In genomic region chr22:16819249-16819648, GRCh38 we compare ENCODE assay signal across 16 cellular contexts. TPM values are rescaled to one million over a fixed set of nuclear protein-coding genes. Genes with fewer than 3 reads are reported as not detected.
A peak's percentile ranks its signal among the peaks of the same experiment; 100 is the strongest.
DNase-seq lines count a peak whose midpoint lies in the region; ATAC-seq, FAIRE-seq and TF ChIP-seq lines count a peak whose summit lies in the region.
"Had no signal": no experiment of that assay in that cellular context is flagged by ENCODE, and none has a peak within 500 bp of the region (broad histone marks: within the 10 kb centered on the region; RNA-seq: fewer than 3 reads in every experiment).

No MANE protein-coding gene starts in this region.

- H2BK120ac ChIP-seq in H1 (replicated peaks; ENCODE audit: low read depth, low read length): no peak overlapping the region

- TF ChIP-seq POLR2A in H1 (IDR thresholded peaks at IDR 0.05; ENCODE audit: control extremely low read depth in 1 of 2, low read depth in 2 of 2, low read length in 2 of 2): no peak

- no peak overlapping the region for H4K5ac ChIP-seq in H1 (ENCODE audit: insufficient read length, low read depth, low read length)

- intact Hi-C loops in CD4-positive, alpha-beta T cell (cut with DNase I, micrococcal nuclease): no loop called here
- intact Hi-C loops in pancreas (cut with DNase I): no loop called here

- no peak overlapping the region for H3K27ac Mint-ChIP-seq in CD4-positive, alpha-beta T cell

- DNase-seq in AG20443 (ENCODE audit: low spot score) (peak; percentile 22), GM23248 (peak; percentile 68), NOMO-1 (lab: John Stamatoyannopoulos, UW; ENCODE audit: unreplicated experiment in 2 of 2) (peak; percentile 32 to 76), H1 (ENCODE audit: low read depth in 1 of 2, low spot score in 2 of 2) (no peak), omental fat pad (ENCODE audit: low spot score) (no peak), pancreas (no peak), NCI-H146 (lab: John Stamatoyannopoulos, UW) (no peak)
- no peak for DNase-seq in CD4-positive, alpha-beta T cell
- DNase-seq: DMS153, NCI-H1105, NCI-H187 treated with DMSO at 0.1 percent for 48 hours, NCI-H446, SJCRH30 had no signal

- H3K27me3 ChIP-seq in GM23248 (replicated peaks; ENCODE audit: insufficient read depth): no peaks in the 10 kb centered on the region
- no peaks in the 10 kb centered on the region for H3K27me3 ChIP-seq in H1 (replicated peaks in 1 of 4; ENCODE audit: control insufficient read depth in 3 of 4, extremely low read depth in 1 of 4, insufficient read depth in 3 of 4, low read length in 3 of 4)
- H3K27me3 ChIP-seq in CD4-positive, alpha-beta T cell (ENCODE audit: control insufficient read depth, insufficient read depth, low read length): peaks cover 4% of the 10 kb centered on the region
- H3K27me3 ChIP-seq in pancreas: no peaks in the 10 kb centered on the region
- H3K27me3 ChIP-seq: SJCRH30 had no signal

- H3K4me3 Mint-ChIP-seq in CD4-positive, alpha-beta T cell: no peak overlapping the region

- no peaks in the 10 kb centered on the region for H3K23me2 ChIP-seq in H1 (ENCODE audit: low read depth, low read length)

- CTCF ChIA-PET in H1 (lab: Charles Lee; ENCODE audit: partially characterized antibody): interaction anchor here (0.6 kb wide), 2 partner anchors 15 to 492 kb away, joined by 3 read pairs; no protein-coding TSS in a partner anchor
- CTCF ChIA-PET in CD4-positive, alpha-beta T cell (lab: Charles Lee): no interaction called here

- peaks cover 6% of the 10 kb centered on the region for H3K4me1 Mint-ChIP-seq in CD4-positive, alpha-beta T cell (ENCODE audit: low read depth)

- peaks cover 7% of the 10 kb centered on the region for H3K27me3 Mint-ChIP-seq in CD4-positive, alpha-beta T cell

- no peak overlapping the region for H3K4ac ChIP-seq in H1 (replicated peaks; ENCODE audit: insufficient read length, low read depth, low read length)

- TF ChIP-seq CTCF in H1 (IDR thresholded peaks at IDR 0.05; ENCODE audit: control extremely low read depth in 1 of 3, insufficient read depth in 1 of 3, low read depth in 1 of 3, low read length in 3 of 3): no peak
- no peak for TF ChIP-seq CTCF in omental fat pad (IDR thresholded peaks at IDR 0.05)
- no peak for TF ChIP-seq CTCF in CD4-positive, alpha-beta T cell (IDR thresholded peaks at IDR 0.05)
- no peak for TF ChIP-seq CTCF in pancreas (IDR thresholded peaks at IDR 0.05)

- H2BK20ac ChIP-seq in H1 (ENCODE audit: low read length): no peak overlapping the region

- H3K23ac ChIP-seq in H1 (ENCODE audit: insufficient read length): no peak overlapping the region

- no peak overlapping the region for H2AK5ac ChIP-seq in H1 (ENCODE audit: low read depth, low read length)

- H2BK12ac ChIP-seq in H1 (ENCODE audit: low read depth, low read length): no peak overlapping the region

- no peak overlapping the region for H2AFZ ChIP-seq in GM23248
- no peak overlapping the region for H2AFZ ChIP-seq in H1 (ENCODE audit: low read length)

- H3K4me2 ChIP-seq in GM23248 (ENCODE audit: unreplicated experiment): no peak overlapping the region
- H3K4me2 ChIP-seq in H1 (ENCODE audit: insufficient read depth in 1 of 2, low read depth in 2 of 2, low read length in 2 of 2): no peak overlapping the region
- H3K4me2 ChIP-seq: A549 had no signal

- H3K9me2 ChIP-seq in GM23248 (ENCODE audit: insufficient read depth): no peaks in the 10 kb centered on the region

- ATAC-seq in omental fat pad (ENCODE audit: low FRiP score) (no peak), pancreas (no peak)
- no peak for ATAC-seq in CD4-positive, alpha-beta T cell (ENCODE audit: poor library complexity)
- ATAC-seq: A549 had no signal

- no peak overlapping the region for H3K56ac ChIP-seq in H1 (replicated peaks; ENCODE audit: insufficient read length, low read depth, low read length)

- H3K9me3 ChIP-seq in GM23248 (ENCODE audit: low read depth) (no peaks in the 10 kb centered on the region), H1 (ENCODE audit: insufficient read depth in 2 of 2, low read depth in 1 of 2, low read length in 1 of 2) (no peaks in the 10 kb centered on the region), pancreas (no peaks in the 10 kb centered on the region)
- peaks cover 10% of the 10 kb centered on the region for H3K9me3 ChIP-seq in CD4-positive, alpha-beta T cell (ENCODE audit: control insufficient read depth, low read length)
- H3K9me3 ChIP-seq: A549, SJCRH30 had no signal

- H3K79me2 ChIP-seq in GM23248 (ENCODE audit: insufficient read depth) (no peaks in the 10 kb centered on the region), H1 (ENCODE audit: control insufficient read depth in 1 of 2, insufficient read depth in 2 of 2, low read length in 2 of 2) (no peaks in the 10 kb centered on the region)

- H3K36me3 Mint-ChIP-seq in CD4-positive, alpha-beta T cell (ENCODE audit: low read depth): no peaks in the 10 kb centered on the region

- H2BK15ac ChIP-seq in H1 (ENCODE audit: low read length): no peak overlapping the region

- no peak for TF ChIP-seq RAD21 in H1 (IDR thresholded peaks at IDR 0.05 in 1 of 2, conservative IDR thresholded peaks at IDR 0.05 in 1 of 2; ENCODE audit: low read depth in 2 of 2, low read length in 2 of 2)

- in situ Hi-C loops in GM23248 (cut with MboI): no loop called here

- no peaks in the 10 kb centered on the region for H3K79me1 ChIP-seq in H1 (ENCODE audit: low read depth, low read length)

- H3K4me1 ChIP-seq in GM23248 (ENCODE audit: insufficient read depth) (peaks cover 17% of the 10 kb centered on the region), H1 (replicated peaks in 1 of 4; ENCODE audit: control insufficient read depth in 3 of 4, insufficient read depth in 4 of 4, low read length in 3 of 4) (no peaks in the 10 kb centered on the region), pancreas (no peaks in the 10 kb centered on the region)
- H3K4me1 ChIP-seq: A549, SJCRH30 had no signal

- H4K91ac ChIP-seq in H1 (replicated peaks; ENCODE audit: insufficient read length, low read length): no peak overlapping the region

- H3K4me3 ChIP-seq in GM23248 (no peak overlapping the region), H1 (ENCODE audit: extremely low read depth in 1 of 4, insufficient read depth in 2 of 4, low read depth in 3 of 4, low read length in 4 of 4) (no peak overlapping the region), pancreas (no peak overlapping the region)
- H3K4me3 ChIP-seq: A549, SJCRH30 had no signal

- H3K9me3 Mint-ChIP-seq in CD4-positive, alpha-beta T cell: peaks cover 4% of the 10 kb centered on the region

- no peak for FAIRE-seq in H1 (lab: Jason Lieb, UNC)
- FAIRE-seq in pancreas (lab: Jason Lieb, UNC): no peak
- FAIRE-seq: A549, H54 had no signal

- H3F3A ChIP-seq in GM23248 (ENCODE audit: insufficient read depth): peaks cover 4% of the 10 kb centered on the region; the same call in 1 of the 2 replicates

- no peak overlapping the region for H3K14ac ChIP-seq in H1 (ENCODE audit: insufficient read length)

- no peak overlapping the region for H3K18ac ChIP-seq in H1 (ENCODE audit: extremely low read depth, low read length)

- H3K36me3 ChIP-seq in GM23248 (ENCODE audit: low read depth) (no peaks in the 10 kb centered on the region), H1 (ENCODE audit: control insufficient read depth in 2 of 4, insufficient read depth in 4 of 4, low read length in 3 of 4) (no peaks in the 10 kb centered on the region), pancreas (no peaks in the 10 kb centered on the region)
- H3K36me3 ChIP-seq: SJCRH30 had no signal

- no peak overlapping the region for H4K8ac ChIP-seq in H1 (ENCODE audit: extremely low read depth, insufficient read depth, low read length)

- H3K9ac ChIP-seq in GM23248: no peak overlapping the region
- no peak overlapping the region for H3K9ac ChIP-seq in H1 (replicated peaks in 1 of 4; ENCODE audit: extremely low read depth in 1 of 4, low read depth in 3 of 4, low read length in 3 of 4)

- POLR2A ChIA-PET in H1 (lab: Charles Lee; ENCODE audit: partially characterized antibody): interaction anchor here (0.9 kb wide), 1 partner anchor 13 kb away, joined by 3 read pairs; no protein-coding TSS in a partner anchor
- POLR2A ChIA-PET in CD4-positive, alpha-beta T cell (lab: Charles Lee): no interaction called here

- H3K27ac ChIP-seq in GM23248: no peak overlapping the region
- H3K27ac ChIP-seq in H1 (ENCODE audit: low read depth, low read length): no peak overlapping the region
- no peak overlapping the region for H3K27ac ChIP-seq in CD4-positive, alpha-beta T cell (ENCODE audit: low read depth, low read length)
- no peak overlapping the region for H3K27ac ChIP-seq in pancreas
- H3K27ac ChIP-seq: A549, SJCRH30 had no signal

- H4K20me1 ChIP-seq in GM23248 (ENCODE audit: insufficient read depth): no peaks in the 10 kb centered on the region
- H4K20me1 ChIP-seq in H1 (replicated peaks in 1 of 2; ENCODE audit: control insufficient read depth in 1 of 2, insufficient read depth in 2 of 2, low read length in 2 of 2): no peaks in the 10 kb centered on the region

- TF ChIP-seq EP300 in H1 (IDR thresholded peaks at IDR 0.05; ENCODE audit: borderline replicate concordance in 1 of 2, low read depth in 2 of 2, low read length in 2 of 2): no peak

- H2BK5ac ChIP-seq in H1 (ENCODE audit: low read depth, low read length): no peak overlapping the region

TF ChIP-seq in H1, 55 proteins besides CTCF, POLR2A, EP300 and RAD21:
- TF ChIP-seq RNF2 (IDR thresholded peaks at IDR 0.05; ENCODE audit: borderline replicate concordance, low read depth, low read length, missing control alignments, poor library complexity, severe bottlenecking) (no peak), CEBPB (IDR thresholded peaks at IDR 0.05; ENCODE audit: low read depth, low read length) (peak; percentile 34; the same call in 1 of the 2 replicates)

RNA-seq across cellular contexts. Expression of gene XKR3, which starts 6.0 kb away (rescaled TPM):
- total RNA-seq in GM23248 (2014; rRNA removed; shearing (Covaris generic)): not detected in 2 replicates
- polyA plus RNA-seq in GM23248 (2016; fragmentation: Nextera tagmentation; extraction: Ambion mirVana) (not detected in 2 replicates), H1 (2011; rRNA removed) (not detected in 2 replicates), pancreas (not detected)
- 0.17 and 0.25 TPM in 2 replicates for total RNA-seq in H1 (2021; fragmentation: NEBNext Ultra II Directional; extraction: Animal tissue kit (Norgen Biotek cat#: 25700))
- polyA plus RNA-seq in H1 (2011; cell fraction: cytosol; rRNA removed): not detected
- not detected for polyA plus RNA-seq in H1 (2011; cell fraction: nucleus; rRNA removed)
- not detected in 4 replicates for polyA plus RNA-seq in H1 (2012, experiment 1 of 2)
- not detected for polyA plus RNA-seq in H1 (2012, experiment 2 of 2)
- 0.34 TPM for polyA plus RNA-seq in H1 (2013, experiment 1 of 2)
- polyA plus RNA-seq in H1 (2013, experiment 2 of 2): 0.33 TPM
- polyA minus RNA-seq in H1 (2011; rRNA and poly(A)+ RNA removed): 0.10 TPM in 1 of 2 replicates, not detected in the other
- polyA minus RNA-seq in H1 (2011; cell fraction: cytosol; rRNA and poly(A)+ RNA removed): not detected
- not detected for polyA minus RNA-seq in H1 (2011; cell fraction: nucleus; rRNA and poly(A)+ RNA removed)
- total RNA-seq in omental fat pad (not detected), pancreas (not detected)
- total RNA-seq in CD4-positive, alpha-beta T cell: not detected
- total RNA-seq: RPMI7951, SJCRH30 had no signal
- polyA plus RNA-seq: A549 had no signal

Comparison
In these comparisons a context has a peak if more than half of its experiments do, and no peak if none do; other contexts are left out.
1. DNase-seq: peak in AG20443 (single experiment), GM23248 (single experiment) and NOMO-1 (2 of 2); none in H1 (0 of 2), omental fat pad (single experiment), CD4-positive, alpha-beta T cell (0 of 10), pancreas (0 of 6) and NCI-H146 (single experiment).